ENCODE assay signal across 1 cellular context in genomic region chr9:71793386-71794105, GRCh38.
TF ChIP-seq lines count a peak whose summit lies in the region.

No MANE protein-coding gene starts in this region.

TF ChIP-seq in HepG2, 621 proteins besides CTCF, POLR2A, EP300 and RAD21 (continued from another document and continues in another):
- TF ChIP-seq USF2 (IDR thresholded peaks at IDR 0.05; ENCODE audit: low read depth, low read length) (no peak), USF2 (CRISPR knock-in tag; IDR thresholded peaks at IDR 0.05; ENCODE audit: borderline replicate concordance) (peak; percentile 44; the same call in 1 of the 2 replicates), SAP130 (CRISPR knock-in tag; IDR thresholded peaks at IDR 0.05; ENCODE audit: low read depth) (0 out of 2 replicates have a peak, but pooled peaks have one; percentile 19), ISL2 (CRISPR knock-in tag; IDR thresholded peaks at IDR 0.05) (no peak), ZNF292 (CRISPR knock-in tag; IDR thresholded peaks at IDR 0.05; ENCODE audit: borderline replicate concordance, low read depth) (no peak), ZNF224 (CRISPR knock-in tag; IDR thresholded peaks at IDR 0.05) (no peak), ZNF501 (CRISPR knock-in tag; IDR thresholded peaks at IDR 0.05) (0 out of 2 replicates have a peak, but pooled peaks have one; percentile 18), TIGD3 (CRISPR knock-in tag; IDR thresholded peaks at IDR 0.05; ENCODE audit: borderline replicate concordance) (no peak), ZNF772 (CRISPR knock-in tag; IDR thresholded peaks at IDR 0.05) (no peak), REPIN1 (CRISPR knock-in tag; IDR thresholded peaks at IDR 0.05; ENCODE audit: borderline replicate concordance, low read depth) (no peak), SRF (IDR thresholded peaks at IDR 0.05; ENCODE audit: low read depth, low read length) (peak; percentile 92), ZSCAN25 (CRISPR knock-in tag; IDR thresholded peaks at IDR 0.05) (no peak), ZBTB37 (CRISPR knock-in tag; IDR thresholded peaks at IDR 0.05) (no peak), ESRRA (CRISPR knock-in tag; IDR thresholded peaks at IDR 0.05; ENCODE audit: low read depth) (no peak), PLRG1 (conservative IDR thresholded peaks at IDR 0.05) (no peak), ZNF792 (CRISPR knock-in tag; IDR thresholded peaks at IDR 0.05) (no peak), PITX1 (CRISPR knock-in tag; IDR thresholded peaks at IDR 0.05) (no peak), NFE2 (CRISPR knock-in tag; IDR thresholded peaks at IDR 0.05) (no peak), ZBTB3 (CRISPR knock-in tag; IDR thresholded peaks at IDR 0.05; ENCODE audit: borderline replicate concordance, low read depth) (peak; percentile 100), HES4 (CRISPR knock-in tag; IDR thresholded peaks at IDR 0.05; ENCODE audit: borderline replicate concordance) (no peak), FOSL1 (CRISPR knock-in tag; IDR thresholded peaks at IDR 0.05; ENCODE audit: borderline replicate concordance) (no peak), NR1H2 (CRISPR knock-in tag; IDR thresholded peaks at IDR 0.05; ENCODE audit: borderline replicate concordance, low read depth) (no peak), ZNF230 (CRISPR knock-in tag; IDR thresholded peaks at IDR 0.05) (no peak), BATF2 (CRISPR knock-in tag; IDR thresholded peaks at IDR 0.05) (no peak), AGO1 (IDR thresholded peaks at IDR 0.05; ENCODE audit: low read depth, low read length, poor library complexity, severe bottlenecking) (no peak), SIN3A (IDR thresholded peaks at IDR 0.05; ENCODE audit: borderline replicate concordance, low read depth, low read length) (no peak), PHF5A (CRISPR knock-in tag; IDR thresholded peaks at IDR 0.05; ENCODE audit: low read depth, unreplicated experiment) (no peak), ZKSCAN5 (CRISPR knock-in tag; IDR thresholded peaks at IDR 0.05) (no peak), FOXK2 (IDR thresholded peaks at IDR 0.05) (no peak), THYN1 (CRISPR knock-in tag; IDR thresholded peaks at IDR 0.05; ENCODE audit: borderline replicate concordance, low read depth) (no peak), HOMEZ (CRISPR knock-in tag; IDR thresholded peaks at IDR 0.05; ENCODE audit: low read depth) (no peak), CEBPG (CRISPR knock-in tag; IDR thresholded peaks at IDR 0.05) (no peak), HOXA9 (CRISPR knock-in tag; IDR thresholded peaks at IDR 0.05; ENCODE audit: borderline replicate concordance) (no peak), MAFF (IDR thresholded peaks at IDR 0.05; ENCODE audit: low read depth, low read length) (peak; percentile 54; the same call in 1 of the 2 replicates), SOX6 (IDR thresholded peaks at IDR 0.05) (no peak), SOX6 (CRISPR knock-in tag; IDR thresholded peaks at IDR 0.05) (peak; percentile 32; the same call in 1 of the 2 replicates), DDIT3 (CRISPR knock-in tag; IDR thresholded peaks at IDR 0.05) (no peak), MAFK (conservative IDR thresholded peaks at IDR 0.05 in 1 of 2, IDR thresholded peaks at IDR 0.05 in 1 of 2; ENCODE audit: low read length in 2 of 2) (0 out of 4 replicates have a peak, but pooled peaks of 1 of the 2 experiments have one; percentile 27), HOXD1 (CRISPR knock-in tag; IDR thresholded peaks at IDR 0.05) (no peak), ZNF75D (CRISPR knock-in tag; IDR thresholded peaks at IDR 0.05; ENCODE audit: borderline replicate concordance) (no peak), ZNF337 (CRISPR knock-in tag; IDR thresholded peaks at IDR 0.05; ENCODE audit: borderline replicate concordance, low read depth) (no peak), ZNF33B (CRISPR knock-in tag; IDR thresholded peaks at IDR 0.05) (no peak), SOX13 (IDR thresholded peaks at IDR 0.05) (no peak), SOX13 (CRISPR knock-in tag; conservative IDR thresholded peaks at IDR 0.05 in 1 of 2, IDR thresholded peaks at IDR 0.05 in 1 of 2) (peak in 1 of 2 experiments; percentile 22; a peak in 1 of 4 replicates), ARID5B (CRISPR knock-in tag; IDR thresholded peaks at IDR 0.05) (0 out of 2 replicates have a peak, but pooled peaks have one; percentile 3), ZBTB39 (CRISPR knock-in tag; IDR thresholded peaks at IDR 0.05) (no peak), ZNF484 (CRISPR knock-in tag; IDR thresholded peaks at IDR 0.05; ENCODE audit: borderline replicate concordance, low read depth) (no peak), ZNF382 (CRISPR knock-in tag; IDR thresholded peaks at IDR 0.05; ENCODE audit: borderline replicate concordance) (no peak)
